8 cellular contexts compared by ENCODE assay signal in genomic region chr15:45637552-45638033, GRCh38. TPM values are rescaled to one million over a fixed set of nuclear protein-coding genes. Genes with fewer than 3 reads are reported as not detected.
DNase-seq lines count a peak whose midpoint lies in the region; ATAC-seq and TF ChIP-seq lines count a peak whose summit lies in the region.

No MANE protein-coding gene starts in this region.

- no peak for TF ChIP-seq CTCF in PC-3 (conservative IDR thresholded peaks at IDR 0.05; ENCODE audit: low read depth, low read length)
- TF ChIP-seq CTCF in heart right ventricle (IDR thresholded peaks at IDR 0.05) = no peak

- no peaks in the 10 kb centered on the region for H3K9me2 ChIP-seq in PC-3 (replicated peaks; ENCODE audit: low read length)

- H3K4me3 ChIP-seq in PC-3 (ENCODE audit: low read length) (peak overlapping the region; percentile 88), heart right ventricle (peak overlapping the region in 6 of 10 donors; percentile 11 to 72 (median 30))

- H3F3A ChIP-seq in PC-3 (ENCODE audit: low read length, unreplicated experiment) = peaks cover 10% of the 10 kb centered on the region

- peak overlapping the region; percentile 100 for H3K27ac ChIP-seq in PC-3 (ENCODE audit: low read length)
- peak overlapping the region; percentile 44 to 95 (median 80) for H3K27ac ChIP-seq in heart right ventricle

- H3K27me3 ChIP-seq in PC-3 (ENCODE audit: low read length) = no peaks in the 10 kb centered on the region
- no peaks in the 10 kb centered on the region for H3K27me3 ChIP-seq in heart right ventricle

- no peaks in the 10 kb centered on the region for H4K20me1 ChIP-seq in PC-3 (ENCODE audit: low read length)

- H3K36me3 ChIP-seq in PC-3 (ENCODE audit: low read depth, low read length) = no peaks in the 10 kb centered on the region
- H3K36me3 ChIP-seq in heart right ventricle = no peaks in the 10 kb centered on the region

- peak overlapping the region; percentile 85 for H3K4me2 ChIP-seq in PC-3 (ENCODE audit: low read length)

- peak overlapping the region; percentile 58 for H3K9ac ChIP-seq in PC-3 (ENCODE audit: low read length)

- DNase-seq in NCI-H2196 (lab: John Stamatoyannopoulos, UW; ENCODE audit: unreplicated experiment) (peak; percentile 39), NCI-H2196 treated with DMSO at 0.1 percent for 48 hours (lab: John Stamatoyannopoulos, UW; ENCODE audit: unreplicated experiment) (no peak), PC-3 (peak; percentile 60), heart right ventricle (peak; percentile 49 to 74), smooth muscle cell of the brain vasculature (ENCODE audit: low read depth, low spot score) (peak; percentile 52), iPS-NIHi11 (ENCODE audit: low spot score) (no peak)
- DNase-seq in activated naive CD4-positive, alpha-beta T cell treated with anti-CD3 and anti-CD28 coated beads, Interleukin-2, amount 50 U/mL, for 16 hours = peak; percentile 56

- WGBS in heart right ventricle, 2 donors = 2 to 16% methylated on average over 6 of the region's 6 CpGs

- peak; percentile 51 for ATAC-seq in HG02884 (IDR thresholded peaks at IDR 0.05; ENCODE audit: unreplicated experiment)
- ATAC-seq in PC-3 = no peak
- peak in 7 of 8 donors; percentile 7 to 38 (median 31) for ATAC-seq in heart right ventricle

- intact Hi-C loops in PC-3 (cut with micrococcal nuclease) (no loop called here), heart right ventricle (cut with DNase I) (loop anchor here in 2 of 10 donors (5.0 to 10.0 kb wide), 2 partner anchors 53 to 470 kb away; partner anchors contain the start of gene BLOC1S6 (in 1 of the 2))

- CTCF ChIA-PET in PC-3 (lab: Charles Lee) = interaction anchor here (0.7 kb wide), 1 partner anchor 161 kb away, joined by 5 read pairs; no protein-coding TSS in a partner anchor

- H3K4me1 ChIP-seq in PC-3 (ENCODE audit: insufficient read depth, low read length) (peaks cover 59% of the 10 kb centered on the region), heart right ventricle (peaks cover 0 to 79% (median 47%) of the 10 kb centered on the region in 9 donors)

- POLR2A ChIA-PET in PC-3 (lab: Charles Lee; ENCODE audit: unreplicated experiment) = interaction anchor here (0.7 kb wide), 1 partner anchor 11 kb away, joined by 4 read pairs; no protein-coding TSS in a partner anchor

- H3K9me3 ChIP-seq in PC-3 (ENCODE audit: low read length) = no peaks in the 10 kb centered on the region
- no peaks in the 10 kb centered on the region for H3K9me3 ChIP-seq in heart right ventricle

- H3K79me2 ChIP-seq in PC-3 (ENCODE audit: low read length) = peaks cover 54% of the 10 kb centered on the region

- peak overlapping the region; percentile 12; the same call in 1 of the 2 replicates for H2AFZ ChIP-seq in PC-3 (ENCODE audit: low read length)

- no TSS peak for BruUV-seq in PC-3 (replicated peaks; lab: Mats Ljungman, UMichigan)

RNA-seq across cellular contexts. Expression of gene SQOR, which starts 2.8 kb away (rescaled TPM):
- total RNA-seq in PC-3 (2014; rRNA removed) = 86.1 and 99.0 TPM in 2 replicates
- total RNA-seq in heart right ventricle = 10 to 100 TPM; 13.9 to 41.8 (median 17.5) TPM
- polyA plus RNA-seq in heart right ventricle = 10 to 100 TPM; 10.3 to 12.7 TPM

RNA-seq across cellular contexts. Expression of gene BLOC1S6, which starts 50.4 kb away (rescaled TPM):
- total RNA-seq in PC-3 (2014; rRNA removed) = 28.6 and 40.1 TPM in 2 replicates
- 10 to 100 TPM; 24.8 to 33.9 (median 28.5) TPM for total RNA-seq in heart right ventricle
- polyA plus RNA-seq in heart right ventricle = 10 to 100 TPM in 1 of 2 donors, 1 to 10 TPM in 1; 8.6 to 11.0 TPM

Comparison
In these comparisons a context has a peak if more than half of its experiments do, and no peak if none do; other contexts are left out.
1. DNase-seq: peak in NCI-H2196 (single experiment), PC-3 (single experiment), activated naive CD4-positive, alpha-beta T cell treated with anti-CD3 and anti-CD28 coated beads, Interleukin-2, amount 50 U/mL, for 16 hours (single experiment), heart right ventricle (2 of 2) and smooth muscle cell of the brain vasculature (single experiment); none in NCI-H2196 treated with DMSO at 0.1 percent for 48 hours (single experiment) and iPS-NIHi11 (single experiment).